ENCODE assay signal across 1 cellular context in genomic region chr20:62622877-62623487, GRCh38.
TF ChIP-seq lines count a peak whose summit lies in the region.

No MANE protein-coding gene starts in this region.

TF ChIP-seq in HepG2, 621 proteins besides CTCF, POLR2A, EP300 and RAD21 (continued from another document and continues in another):
- TF ChIP-seq ZNF18 (CRISPR knock-in tag; IDR thresholded peaks at IDR 0.05; ENCODE audit: insufficient replicate concordance) (peak; percentile 95), CBFB (CRISPR knock-in tag; IDR thresholded peaks at IDR 0.05) (0 out of 2 replicates have a peak, but pooled peaks have one; percentile 12), ZNF556 (CRISPR knock-in tag; IDR thresholded peaks at IDR 0.05; ENCODE audit: borderline replicate concordance) (0 out of 2 replicates have a peak, but pooled peaks have one; percentile 10), KLF13 (CRISPR knock-in tag; IDR thresholded peaks at IDR 0.05) (peak; percentile 85), FOXC1 (CRISPR knock-in tag; IDR thresholded peaks at IDR 0.05; ENCODE audit: borderline replicate concordance) (0 out of 2 replicates have a peak, but pooled peaks have one; percentile 12), CHCHD3 (CRISPR knock-in tag; IDR thresholded peaks at IDR 0.05) (0 out of 2 replicates have a peak, but pooled peaks have one; percentile 50), ZC3H4 (CRISPR knock-in tag; IDR thresholded peaks at IDR 0.05; ENCODE audit: borderline replicate concordance) (peak; percentile 84), ZNF547 (CRISPR knock-in tag; IDR thresholded peaks at IDR 0.05) (peak; percentile 60), CREBL2 (CRISPR knock-in tag; IDR thresholded peaks at IDR 0.05; ENCODE audit: borderline replicate concordance) (peak; percentile 33; the same call in 1 of the 2 replicates), ZNF772 (CRISPR knock-in tag; IDR thresholded peaks at IDR 0.05) (0 out of 2 replicates have a peak, but pooled peaks have one; percentile 9), ZNF383 (CRISPR knock-in tag; IDR thresholded peaks at IDR 0.05; ENCODE audit: borderline replicate concordance) (peak; percentile 88; the same call in 1 of the 2 replicates), EEA1 (CRISPR knock-in tag; IDR thresholded peaks at IDR 0.05; ENCODE audit: borderline replicate concordance) (peak; percentile 87; the same call in 1 of the 2 replicates), NRL (CRISPR knock-in tag; IDR thresholded peaks at IDR 0.05; ENCODE audit: borderline replicate concordance) (peak; percentile 65; the same call in 1 of the 2 replicates), ZFP82 (CRISPR knock-in tag; IDR thresholded peaks at IDR 0.05; ENCODE audit: borderline replicate concordance) (0 out of 2 replicates have a peak, but pooled peaks have one; percentile 72), TFDP2 (CRISPR knock-in tag; IDR thresholded peaks at IDR 0.05) (peak; percentile 37; the same call in 1 of the 2 replicates), HIC2 (CRISPR knock-in tag; IDR thresholded peaks at IDR 0.05; ENCODE audit: low read depth) (peak; percentile 37; the same call in 1 of the 2 replicates), GLI4 (CRISPR knock-in tag; IDR thresholded peaks at IDR 0.05; ENCODE audit: borderline replicate concordance) (peak; percentile 62; the same call in 1 of the 2 replicates), ZNF44 (CRISPR knock-in tag; IDR thresholded peaks at IDR 0.05) (peak; percentile 58), ZNF235 (CRISPR knock-in tag; IDR thresholded peaks at IDR 0.05; ENCODE audit: borderline replicate concordance) (no peak), ZNF619 (CRISPR knock-in tag; IDR thresholded peaks at IDR 0.05) (peak; percentile 60; the same call in 1 of the 2 replicates), MATR3 (CRISPR knock-in tag; IDR thresholded peaks at IDR 0.05) (peak; percentile 91; the same call in 1 of the 2 replicates), USF2 (IDR thresholded peaks at IDR 0.05; ENCODE audit: low read depth, low read length) (no peak), USF2 (CRISPR knock-in tag; IDR thresholded peaks at IDR 0.05; ENCODE audit: borderline replicate concordance) (0 out of 2 replicates have a peak, but pooled peaks have one; percentile 46), MTERF4 (CRISPR knock-in tag; IDR thresholded peaks at IDR 0.05) (peak; percentile 91), ZNF430 (CRISPR knock-in tag; IDR thresholded peaks at IDR 0.05) (peak; percentile 74; the same call in 1 of the 2 replicates), MAX (IDR thresholded peaks at IDR 0.05) (peak; percentile 58), ZNF329 (CRISPR knock-in tag; IDR thresholded peaks at IDR 0.05; ENCODE audit: low read depth) (0 out of 2 replicates have a peak, but pooled peaks have one; percentile 17), YY1 (IDR thresholded peaks at IDR 0.05; ENCODE audit: insufficient read depth, insufficient replicate concordance, low read depth, low read length) (no peak), ZFP91 (CRISPR knock-in tag; IDR thresholded peaks at IDR 0.05; ENCODE audit: borderline replicate concordance) (peak; percentile 12; the same call in 1 of the 2 replicates), ZNF776 (CRISPR knock-in tag; IDR thresholded peaks at IDR 0.05) (peak; percentile 26; the same call in 1 of the 2 replicates), ZNF609 (CRISPR knock-in tag; IDR thresholded peaks at IDR 0.05; ENCODE audit: borderline replicate concordance) (0 out of 2 replicates have a peak, but pooled peaks have one; percentile 4), SP1 (IDR thresholded peaks at IDR 0.05) (no peak), SP1 (CRISPR knock-in tag; IDR thresholded peaks at IDR 0.05) (peak; percentile 15; the same call in 1 of the 2 replicates), NR1H2 (CRISPR knock-in tag; IDR thresholded peaks at IDR 0.05; ENCODE audit: borderline replicate concordance, low read depth) (no peak), ZNF891 (CRISPR knock-in tag; IDR thresholded peaks at IDR 0.05) (peak; percentile 95), ZHX1 (CRISPR knock-in tag; IDR thresholded peaks at IDR 0.05; ENCODE audit: low read depth) (no peak), NCOR1 (IDR thresholded peaks at IDR 0.05; ENCODE audit: borderline replicate concordance, low read length) (no peak), GPN1 (CRISPR knock-in tag; IDR thresholded peaks at IDR 0.05; ENCODE audit: borderline replicate concordance) (peak; percentile 41; the same call in 1 of the 2 replicates), ATF7-NPFF (CRISPR knock-in tag; IDR thresholded peaks at IDR 0.05; ENCODE audit: low read depth) (peak; percentile 83)
